ENCODE assay signal across 23 cellular contexts in genomic region chr17:67700720-67701119, GRCh38.
"Had no signal": no experiment of that assay in that cellular context is flagged by ENCODE, and none has a peak within 500 bp of the region (broad histone marks: within the 10 kb centered on the region; RNA-seq: fewer than 3 reads in every experiment).

No MANE protein-coding gene starts in this region.

- H2AFZ ChIP-seq: PC-9 had no signal

- H3K9me3 ChIP-seq: SJCRH30 had no signal

- H3K27ac ChIP-seq: PC-9, RWPE1, SJCRH30, SK-N-MC had no signal

- H3K27me3 ChIP-seq: SJCRH30 had no signal

- H3K4me3 ChIP-seq: PC-9, SJCRH30, SK-N-MC had no signal

- DNase-seq: MM.1S, MV-4-11, NCI-H1092, NCI-H1694 treated with DMSO at 0.1 percent for 48 hours, NCI-H187 treated with DMSO at 0.1 percent for 48 hours, NCI-H2029, NCI-H2227 treated with DMSO at 0.1 percent for 48 hours, NCI-H345, NCI-H446, NCI-H510A treated with DMSO at 0.1 percent for 48 hours, NCI-H524 treated with DMSO at 0.1 percent for 48 hours, NCI-H526 treated with DMSO at 0.1 percent for 48 hours, PC-9, SHP77, SIG-M5, SJCRH30, T-helper 1 cell had no signal

- FAIRE-seq: RCC 7860 had no signal

- ATAC-seq: Panc1, Right ventricle myocardium inferior, SK-N-SH treated with all-trans-retinoic acid at 6 μM for 48 hours had no signal

- H3K36me3 ChIP-seq: SJCRH30 had no signal

- H3K4me2 ChIP-seq: PC-9 had no signal
